Comparison of ENCODE assay signal across 8 cellular contexts in genomic region chr17:50272711-50273653, GRCh38. TPM values are rescaled to one million over a fixed set of nuclear protein-coding genes. Genes with fewer than 3 reads are reported as not detected.
DNase-seq lines count a peak whose midpoint lies in the region; ATAC-seq, FAIRE-seq and TF ChIP-seq lines count a peak whose summit lies in the region.

No MANE protein-coding gene starts in this region.

- H3K4me1 Mint-ChIP-seq in CD8-positive, alpha-beta T cell (ENCODE audit: low read depth), result peaks cover 5% of the 10 kb centered on the region

- H3K9ac ChIP-seq in IMR-90 (ENCODE audit: low read depth, low read length) (peak overlapping the region; percentile 75), mammary epithelial cell (ENCODE audit: insufficient read depth, low read length) (peak overlapping the region; percentile 53), keratinocyte (ENCODE audit: control insufficient read depth, extremely low read depth, insufficient read depth, low read length) (peak overlapping the region; percentile 71)

- H3K79me1 ChIP-seq in IMR-90 (ENCODE audit: low read depth in 1 of 2, low read length in 2 of 2), result peaks cover 17 to 58% of the 10 kb centered on the region in 2 experiments; a peak in 3 of 4 replicates

- no peak for TF ChIP-seq POLR2A in IMR-90 (IDR thresholded peaks at IDR 0.05; ENCODE audit: low read depth, low read length)

- dilution Hi-C loops in IMR-90 (cut with HindIII; ENCODE audit: low sequenced_read_pairs, unreplicated experiment), result no loop called here
- dilution Hi-C loops in mammary epithelial cell (cut with HindIII; ENCODE audit: low sequenced_read_pairs), result loop anchor here (5.0 kb wide), 1 partner anchor 44 kb away; no protein-coding TSS in a partner anchor
- dilution Hi-C loops in keratinocyte (cut with MboI; ENCODE audit: extremely low pct_ligation_motif_present, low sequenced_read_pairs), result no loop called here

- BruUV-seq in IMR-90 (replicated peaks; lab: Mats Ljungman, UMichigan) (no TSS peak), mammary epithelial cell (replicated peaks; lab: Mats Ljungman, UMichigan) (no TSS peak)

- H2AK9ac ChIP-seq in IMR-90 (replicated peaks; ENCODE audit: low read depth, low read length, poor library complexity), result peak overlapping the region; percentile 98

- H3K4me2 ChIP-seq in IMR-90 (ENCODE audit: low read depth, low read length), result peak overlapping the region; percentile 76
- H3K4me2 ChIP-seq in mammary epithelial cell (ENCODE audit: insufficient read depth, low read depth, low read length), result peak overlapping the region; percentile 89
- peak overlapping the region; percentile 94 for H3K4me2 ChIP-seq in keratinocyte (ENCODE audit: control insufficient read depth, extremely low read depth, insufficient read depth, low read depth, low read length)

- CTCF ChIA-PET in CD8-positive, alpha-beta T cell (lab: Charles Lee), result interaction anchor here (0.9 to 4.0 kb wide), 16 partner anchors 8 to 103 kb away, joined by 3 to 47 read pairs (median 5); partner anchors contain the start of gene COL1A1
- CTCF ChIA-PET in IMR-90 (lab: Yijun Ruan, JAX), result interaction anchor here (0.6 to 1.5 kb wide), 7 partner anchors 22 to 103 kb away, joined by 3 to 6 read pairs (median 4); no protein-coding TSS in a partner anchor
- CTCF ChIA-PET in mammary epithelial cell (lab: Charles Lee; ENCODE audit: low non-redundant PET), result interaction anchor here (0.5 to 1.4 kb wide), 3 partner anchors 72 to 264 kb away, joined by 3 to 13 read pairs (median 7); no protein-coding TSS in a partner anchor

- H2AK5ac ChIP-seq in IMR-90 (ENCODE audit: low read depth, low read length), result peak overlapping the region; percentile 99

- POLR2A ChIA-PET in CD8-positive, alpha-beta T cell (lab: Charles Lee), result interaction anchor here (0.5 kb wide), 1 partner anchor 105 kb away, joined by 3 read pairs; no protein-coding TSS in a partner anchor
- POLR2A ChIA-PET in IMR-90 (lab: Charles Lee; ENCODE audit: unreplicated experiment), result interaction anchor here (0.7 to 1.3 kb wide), 2 partner anchors 72 to 73 kb away, joined by 5 to 27 read pairs; partner anchors contain the start of gene COL1A1

- H3K27me3 ChIP-seq in CD8-positive, alpha-beta T cell (ENCODE audit: insufficient read depth, low read length), result peaks cover 3% of the 10 kb centered on the region
- H3K27me3 ChIP-seq in IMR-90 (ENCODE audit: control insufficient read depth, insufficient read depth, low read length), result no peaks in the 10 kb centered on the region
- H3K27me3 ChIP-seq in mammary epithelial cell (ENCODE audit: insufficient read depth, low read length), result no peaks in the 10 kb centered on the region
- no peaks in the 10 kb centered on the region for H3K27me3 ChIP-seq in keratinocyte (ENCODE audit: control insufficient read depth, extremely low read depth, insufficient read depth, low read length)

- peak overlapping the region; percentile 68 for H3K4me3 Mint-ChIP-seq in CD8-positive, alpha-beta T cell

- TF ChIP-seq CTCF in CD8-positive, alpha-beta T cell (IDR thresholded peaks at IDR 0.05), result peak; percentile 96
- TF ChIP-seq CTCF in IMR-90 (conservative IDR thresholded peaks at IDR 0.05; ENCODE audit: low read depth, low read length) (peak; percentile 71), VCaP (conservative IDR thresholded peaks at IDR 0.05) (peak; percentile 98), mammary epithelial cell (conservative IDR thresholded peaks at IDR 0.05 in 1 of 2, IDR thresholded peaks at IDR 0.05 in 1 of 2; ENCODE audit: extremely low read depth in 1 of 2, insufficient read depth in 1 of 2, low read depth in 1 of 2, low read length in 2 of 2) (peak; percentile 47 to 61), keratinocyte (optimal IDR thresholded peaks at IDR 0.05 in 1 of 3, IDR thresholded peaks at IDR 0.05 in 1 of 3, conservative IDR thresholded peaks at IDR 0.05 in 1 of 3; ENCODE audit: extremely low read depth in 1 of 3, insufficient read depth in 2 of 3, low read length in 3 of 3) (peak in 2 of 3 experiments; percentile 62 to 67)

- no peaks in the 10 kb centered on the region for H3K36me3 Mint-ChIP-seq in CD8-positive, alpha-beta T cell

- peak overlapping the region; percentile 99 for H2BK120ac ChIP-seq in IMR-90 (ENCODE audit: low read depth, low read length)

- H4K8ac ChIP-seq in IMR-90 (ENCODE audit: low read depth in 2 of 2, low read length in 2 of 2), result peak overlapping the region; percentile 75 to 97

- H3K9me3 Mint-ChIP-seq in CD8-positive, alpha-beta T cell, result no peaks in the 10 kb centered on the region

- H2BK20ac ChIP-seq in IMR-90 (ENCODE audit: low read depth, low read length), result peak overlapping the region; percentile 99

- H3K4me1 ChIP-seq in CD8-positive, alpha-beta T cell (ENCODE audit: insufficient read depth, low read length), result peaks cover 6% of the 10 kb centered on the region
- H3K4me1 ChIP-seq in IMR-90 (ENCODE audit: control insufficient read depth, insufficient read depth, low read length) (peaks cover 47% of the 10 kb centered on the region), mammary epithelial cell (ENCODE audit: insufficient read depth, low read length) (peaks cover 15% of the 10 kb centered on the region), keratinocyte (ENCODE audit: control insufficient read depth, extremely low read depth, insufficient read depth, low read length) (peaks cover 22% of the 10 kb centered on the region)

- H3K56ac ChIP-seq in IMR-90 (ENCODE audit: extremely low read depth, insufficient read depth, low read length), result peak overlapping the region; percentile 97

- H3K9me3 ChIP-seq in CD8-positive, alpha-beta T cell (ENCODE audit: low read length), result no peaks in the 10 kb centered on the region
- H3K9me3 ChIP-seq in IMR-90 (ENCODE audit: control insufficient read depth, insufficient read depth, low read length) (no peaks in the 10 kb centered on the region), mammary epithelial cell (replicated peaks; ENCODE audit: insufficient read depth, low read length) (no peaks in the 10 kb centered on the region), keratinocyte (ENCODE audit: control insufficient read depth, low read depth, low read length) (no peaks in the 10 kb centered on the region)

- ATAC-seq in CD8-positive, alpha-beta T cell, result peak; percentile 71
- peak; percentile 65 for ATAC-seq in IMR-90 (ENCODE audit: low read depth)
- no peak for ATAC-seq in HG02840 (IDR thresholded peaks at IDR 0.05; ENCODE audit: low FRiP score, unreplicated experiment)

- no peaks in the 10 kb centered on the region for H3K36me3 ChIP-seq in CD8-positive, alpha-beta T cell (ENCODE audit: insufficient read depth, low read length)
- H3K36me3 ChIP-seq in IMR-90 (ENCODE audit: control insufficient read depth, insufficient read depth, low read length) (no peaks in the 10 kb centered on the region), mammary epithelial cell (ENCODE audit: insufficient read depth, low read length) (no peaks in the 10 kb centered on the region), keratinocyte (ENCODE audit: control insufficient read depth in 2 of 2, extremely low read depth in 1 of 2, insufficient read depth in 2 of 2, low read length in 2 of 2) (no peaks in the 10 kb centered on the region)

- peak in 6 of 7 experiments; percentile 31 to 74 (median 50) for DNase-seq in CD8-positive, alpha-beta T cell
- DNase-seq in IMR-90 (peak; percentile 27), mammary epithelial cell (no peak), keratinocyte (ENCODE audit: low read depth, low spot score) (no peak), HPDE6-E6E7 (ENCODE audit: extremely low spot score) (no peak)
- DNase-seq in stimulated activated CD4-positive, alpha-beta T cell treated with anti-CD3 and anti-CD28 coated beads, Interleukin-1b, Interleukin-23, amount 100 ng/mL, for 4 hours (ENCODE audit: low read depth in 2 of 2), result peak; percentile 37 to 55

- peak overlapping the region; percentile 100 for H3K4ac ChIP-seq in IMR-90 (ENCODE audit: low read depth, low read length)

- FAIRE-seq in keratinocyte (lab: Jason Lieb, UNC), result no peak

- peaks cover 34% of the 10 kb centered on the region for H3K27me3 Mint-ChIP-seq in CD8-positive, alpha-beta T cell (ENCODE audit: low read depth)

- peak overlapping the region; percentile 100 for H3K14ac ChIP-seq in IMR-90 (replicated peaks; ENCODE audit: low read depth, low read length)

- no peak overlapping the region for H3K27ac Mint-ChIP-seq in CD8-positive, alpha-beta T cell

- H4K91ac ChIP-seq in IMR-90 (ENCODE audit: insufficient read depth, low read depth, low read length), result peak overlapping the region; percentile 99

- peak; percentile 77 for TF ChIP-seq RAD21 in IMR-90 (IDR thresholded peaks at IDR 0.05; ENCODE audit: low read length)

- H3K9me1 ChIP-seq in IMR-90 (ENCODE audit: insufficient read depth, low read length), result peaks cover 38% of the 10 kb centered on the region
- no peaks in the 10 kb centered on the region for H3K9me1 ChIP-seq in keratinocyte (ENCODE audit: control insufficient read depth, extremely low read depth, insufficient read depth, low read length)

- H2BK15ac ChIP-seq in IMR-90 (ENCODE audit: low read depth, low read length), result peak overlapping the region; percentile 99; the same call in 2 of the 3 replicates

- peak overlapping the region; percentile 99 for H3K23ac ChIP-seq in IMR-90 (ENCODE audit: low read depth, low read length)

- peak overlapping the region; percentile 92 for H4K5ac ChIP-seq in IMR-90 (ENCODE audit: low read depth, low read length)

- in situ Hi-C loops in IMR-90 (cut with MboI; ENCODE audit: low sequenced_read_pairs) (loop anchor here (5.0 kb wide), 1 partner anchor 76 kb away; no protein-coding TSS in a partner anchor), mammary epithelial cell (cut with MboI; ENCODE audit: low sequenced_read_pairs in 2 of 2) (loop anchor here in 1 of 2 donors (5.0 kb wide), 1 partner anchor 66 kb away; no protein-coding TSS in a partner anchor)

- no peak overlapping the region for H3K27ac ChIP-seq in CD8-positive, alpha-beta T cell (ENCODE audit: low read depth, low read length)
- H3K27ac ChIP-seq in IMR-90 (ENCODE audit: insufficient read depth, low read length) (peak overlapping the region; percentile 78), VCaP (no peak overlapping the region; the same call in 1 of the 2 replicates), mammary epithelial cell (ENCODE audit: insufficient read depth, low read depth, low read length) (peak overlapping the region; percentile 30), keratinocyte (ENCODE audit: control insufficient read depth, insufficient read depth, low read length) (no peak overlapping the region)

- H2AFZ ChIP-seq in IMR-90 (replicated peaks; ENCODE audit: low read length, poor library complexity) (peak overlapping the region; percentile 91), mammary epithelial cell (ENCODE audit: low read depth, low read length) (peak overlapping the region; percentile 97), keratinocyte (ENCODE audit: control insufficient read depth, low read length) (peak overlapping the region; percentile 95)

- H2BK5ac ChIP-seq in IMR-90 (ENCODE audit: low read depth, low read length, poor library complexity, severe bottlenecking), result peak overlapping the region; percentile 91

- no peak overlapping the region for H3K4me3 ChIP-seq in CD8-positive, alpha-beta T cell (ENCODE audit: low read depth, low read length)
- H3K4me3 ChIP-seq in IMR-90 (ENCODE audit: insufficient read depth, low read depth, low read length), result peak overlapping the region; percentile 41
- H3K4me3 ChIP-seq in mammary epithelial cell (replicated peaks in 1 of 3; ENCODE audit: insufficient read depth in 1 of 3, low read depth in 2 of 3, low read length in 3 of 3), result peak overlapping the region; percentile 44 to 69 (median 61)
- peak overlapping the region; percentile 53 to 81 (median 76) for H3K4me3 ChIP-seq in keratinocyte (ENCODE audit: control insufficient read depth in 2 of 3, extremely low read depth in 1 of 3, insufficient read depth in 2 of 3, low read depth in 1 of 3, low read length in 3 of 3)

- intact Hi-C loops in CD8-positive, alpha-beta T cell (cut with DNase I, micrococcal nuclease), result loop anchor here (1.0 to 2.0 kb wide), 4 partner anchors 24 to 104 kb away; no protein-coding TSS in a partner anchor
- intact Hi-C loops in IMR-90 (cut with micrococcal nuclease) (loop anchor here (1.0 kb wide), 2 partner anchors 100 to 104 kb away; no protein-coding TSS in a partner anchor), mammary epithelial cell (cut with micrococcal nuclease) (loop anchor here (1.0 kb wide), 2 partner anchors 24 to 73 kb away; no protein-coding TSS in a partner anchor)

- H4K20me1 ChIP-seq in IMR-90 (ENCODE audit: insufficient read depth, low read length), result no peaks in the 10 kb centered on the region
- no peaks in the 10 kb centered on the region for H4K20me1 ChIP-seq in mammary epithelial cell (ENCODE audit: insufficient read depth, low read length)
- no peaks in the 10 kb centered on the region for H4K20me1 ChIP-seq in keratinocyte (ENCODE audit: control insufficient read depth, extremely low read depth, insufficient read depth, low read length)

- H3K79me2 ChIP-seq in mammary epithelial cell (ENCODE audit: insufficient read depth, low read length), result no peaks in the 10 kb centered on the region
- H3K79me2 ChIP-seq in keratinocyte (ENCODE audit: control insufficient read depth, insufficient read depth, low read length), result no peaks in the 10 kb centered on the region

- peak overlapping the region; percentile 79 for H3K18ac ChIP-seq in IMR-90 (ENCODE audit: low read depth, low read length)

- 3% methylated on average over 27 of the region's 57 CpGs; no CpG with 5 or more reads in 1 of the 2 experiments for WGBS in IMR-90 (ENCODE audit: extremely low coverage in 2 of 2, insufficient read length in 1 of 2), 2 experiments
- WGBS in mammary epithelial cell (ENCODE audit: low coverage, missing lambda C conversion rate), result 8% methylated on average over 16 of the region's 57 CpGs

RNA-seq across cellular contexts. Expression of gene TMEM92, which starts 1.3 kb away (rescaled TPM):
- total RNA-seq in CD8-positive, alpha-beta T cell, result not detected
- total RNA-seq in IMR-90 (2012; rRNA removed) (0.18 and 0.28 TPM in 2 replicates), mammary epithelial cell (under 1 TPM in 1 of 2 donors, not detected in 1; under 0.01 TPM)
- polyA plus RNA-seq in IMR-90 (2012; rRNA removed) (0.86 and 1.7 TPM in 2 replicates), mammary epithelial cell (1.3 TPM), keratinocyte (0.88 to 2.7 TPM (median 1.8 TPM) in 3 replicates)
- 0.90 and 1.4 TPM in 2 replicates for polyA plus RNA-seq in IMR-90 (2012; cell fraction: cytosol; rRNA removed)
- polyA plus RNA-seq in IMR-90 (2012; cell fraction: nucleus; rRNA removed; ENCODE audit: low replicate concordance), result 1.0 and 1.1 TPM in 2 replicates
- polyA minus RNA-seq in mammary epithelial cell (3.0 TPM), keratinocyte (1.2 to 7.1 TPM (median 1.9 TPM) in 3 replicates)
- polyA plus RNA-seq in keratinocyte (2011; ENCODE audit: low read depth), result 0.12 TPM
- polyA plus RNA-seq in keratinocyte (2011; cell fraction: cytosol; rRNA removed), result 1.4 and 3.3 TPM in 2 replicates
- polyA plus RNA-seq in keratinocyte (2011; cell fraction: nucleus; rRNA removed), result 2.5 and 4.5 TPM in 2 replicates
- polyA plus RNA-seq in keratinocyte (2012; ENCODE audit: low replicate concordance), result 1.2 and 3.5 TPM in 2 replicates
- polyA minus RNA-seq in keratinocyte (2011; cell fraction: cytosol; rRNA and poly(A)+ RNA removed), result not detected
- polyA minus RNA-seq in keratinocyte (2011; cell fraction: nucleus; rRNA and poly(A)+ RNA removed), result 1.6 and 2.2 TPM in 2 replicates

Comparison
In these comparisons a context has a peak if more than half of its experiments do, and no peak if none do; other contexts are left out.
1. DNase-seq: peak in CD8-positive, alpha-beta T cell (6 of 7), IMR-90 (single experiment) and stimulated activated CD4-positive, alpha-beta T cell treated with anti-CD3 and anti-CD28 coated beads, Interleukin-1b, Interleukin-23, amount 100 ng/mL, for 4 hours (2 of 2); none in mammary epithelial cell (single experiment), keratinocyte (single experiment) and HPDE6-E6E7 (single experiment).
2. H3K27ac ChIP-seq: peak in IMR-90 (single experiment) and mammary epithelial cell (single experiment); none in CD8-positive, alpha-beta T cell (single experiment), VCaP (single experiment) and keratinocyte (single experiment).
3. Peak in every context shown above with its lines, with median percentiles within 50 percentile points of each other: CTCF ChIP-seq, H2AFZ ChIP-seq, H3K4me2 ChIP-seq and H3K9ac ChIP-seq.